10 cellular contexts compared by ENCODE assay signal in genomic region chr12:2163172-2163927, GRCh38.
A peak's percentile ranks its signal among the peaks of the same experiment; 100 is the strongest.
DNase-seq lines count a peak whose midpoint lies in the region; ATAC-seq and TF ChIP-seq lines count a peak whose summit lies in the region.
"Had no signal": no experiment of that assay in that cellular context is flagged by ENCODE, and none has a peak within 500 bp of the region (broad histone marks: within the 10 kb centered on the region; RNA-seq: fewer than 3 reads in every experiment).

No MANE protein-coding gene starts in this region.

- peaks cover 19% of the 10 kb centered on the region for H3K9me3 Mint-ChIP-seq in activated CD4-positive, alpha-beta T cell treated with anti-CD3 and anti-CD28 coated beads, Interleukin-2, amount 10 ng/mL, durations not matched to agents 7 days and 5 days
- H3K9me3 Mint-ChIP-seq in CD4-positive, alpha-beta T cell: peaks cover 20% of the 10 kb centered on the region

- no peaks in the 10 kb centered on the region for H4K20me1 ChIP-seq in osteoblast (ENCODE audit: insufficient read depth, low read length)

- H3K4me1 ChIP-seq in ACC112 (ENCODE audit: control insufficient read depth, insufficient read depth, low read length, unreplicated experiment) (peaks cover 24% of the 10 kb centered on the region), osteoblast (ENCODE audit: insufficient read depth, low read length) (peaks cover 33% of the 10 kb centered on the region)
- H3K4me1 ChIP-seq: A549 had no signal

- TF ChIP-seq CTCF in VCaP (conservative IDR thresholded peaks at IDR 0.05) (no peak), osteoblast (IDR thresholded peaks at IDR 0.05; ENCODE audit: extremely low read depth, low read depth, low read length) (no peak)
- no peak for TF ChIP-seq CTCF in CD4-positive, alpha-beta T cell (IDR thresholded peaks at IDR 0.05)

- H3K36me3 ChIP-seq in ACC112 (ENCODE audit: insufficient read depth, low read length) (peaks cover 4% of the 10 kb centered on the region; the same call in 1 of the 2 replicates), osteoblast (ENCODE audit: insufficient read depth, low read length) (no peaks in the 10 kb centered on the region)

- H3K79me2 ChIP-seq in ACC112 (ENCODE audit: control insufficient read depth, insufficient read depth, low read length, unreplicated experiment) (no peaks in the 10 kb centered on the region), osteoblast (ENCODE audit: insufficient read depth, low read length) (peaks cover 19% of the 10 kb centered on the region)

- DNase-seq in Right ventricle myocardium inferior (ENCODE audit: missing footprints) (peak; percentile 93), osteoblast (ENCODE audit: insufficient read length, low spot score, missing footprints) (peak; percentile 93), MV-4-11 (lab: John Stamatoyannopoulos, UW) (no peak)
- no peak for DNase-seq in activated CD4-positive, alpha-beta T cell treated with anti-CD3 and anti-CD28 coated beads, Interleukin-2, amount 10 ng/mL, durations not matched to agents 7 days and 5 days
- DNase-seq in CD4-positive, alpha-beta T cell: no peak
- DNase-seq: NCI-H187 treated with DMSO at 0.1 percent for 48 hours had no signal

- no peaks in the 10 kb centered on the region for H3K36me3 Mint-ChIP-seq in activated CD4-positive, alpha-beta T cell treated with anti-CD3 and anti-CD28 coated beads, Interleukin-2, amount 10 ng/mL, durations not matched to agents 7 days and 5 days (ENCODE audit: low read depth)
- H3K36me3 Mint-ChIP-seq in CD4-positive, alpha-beta T cell (ENCODE audit: low read depth): no peaks in the 10 kb centered on the region

- H3K27ac ChIP-seq in ACC112 (ENCODE audit: low read depth, low read length) (peak overlapping the region; percentile 84), VCaP (peak overlapping the region; percentile 94), osteoblast (ENCODE audit: low read depth, low read length) (peak overlapping the region; percentile 85)
- H3K27ac ChIP-seq in CD4-positive, alpha-beta T cell (ENCODE audit: low read depth, low read length): no peak overlapping the region
- H3K27ac ChIP-seq: A549 had no signal

- H2AFZ ChIP-seq in ACC112 (ENCODE audit: low read length, unreplicated experiment) (peak overlapping the region; percentile 10), osteoblast (ENCODE audit: low read length) (no peak overlapping the region)

- peaks cover 2% of the 10 kb centered on the region for H3K9me3 ChIP-seq in osteoblast (ENCODE audit: low read depth, low read length)
- H3K9me3 ChIP-seq in CD4-positive, alpha-beta T cell (ENCODE audit: control insufficient read depth, low read length): peaks cover 25% of the 10 kb centered on the region

- no peaks in the 10 kb centered on the region for H3K4me1 Mint-ChIP-seq in activated CD4-positive, alpha-beta T cell treated with anti-CD3 and anti-CD28 coated beads, Interleukin-2, amount 10 ng/mL, durations not matched to agents 7 days and 5 days
- no peaks in the 10 kb centered on the region for H3K4me1 Mint-ChIP-seq in CD4-positive, alpha-beta T cell (ENCODE audit: low read depth)

- intact Hi-C loops in Right ventricle myocardium inferior (cut with DNase I): loop anchor here (5.0 kb wide), 1 partner anchor 36 kb away; no protein-coding TSS in a partner anchor
- intact Hi-C loops in CD4-positive, alpha-beta T cell (cut with DNase I, micrococcal nuclease): no loop called here

- no peak overlapping the region for H3K4me3 Mint-ChIP-seq in activated CD4-positive, alpha-beta T cell treated with anti-CD3 and anti-CD28 coated beads, Interleukin-2, amount 10 ng/mL, durations not matched to agents 7 days and 5 days
- H3K4me3 Mint-ChIP-seq in CD4-positive, alpha-beta T cell: no peak overlapping the region

- H3K27me3 ChIP-seq in ACC112 (ENCODE audit: insufficient read depth, low read length) (no peaks in the 10 kb centered on the region), osteoblast (ENCODE audit: insufficient read depth, low read length) (no peaks in the 10 kb centered on the region)
- no peaks in the 10 kb centered on the region for H3K27me3 ChIP-seq in CD4-positive, alpha-beta T cell (ENCODE audit: control insufficient read depth, insufficient read depth, low read length)

- H3K4me3 ChIP-seq in ACC112 (ENCODE audit: low read depth, low read length) (peak overlapping the region; percentile 10), osteoblast (ENCODE audit: insufficient read depth, low read length) (no peak overlapping the region)
- H3K4me3 ChIP-seq: A549 had no signal

- no peak overlapping the region for H3K27ac Mint-ChIP-seq in activated CD4-positive, alpha-beta T cell treated with anti-CD3 and anti-CD28 coated beads, Interleukin-2, amount 10 ng/mL, durations not matched to agents 7 days and 5 days
- H3K27ac Mint-ChIP-seq in CD4-positive, alpha-beta T cell: no peak overlapping the region

- H3K4me2 ChIP-seq in osteoblast (ENCODE audit: insufficient read depth, low read length): peak overlapping the region; percentile 56
- H3K4me2 ChIP-seq: A549 had no signal

- POLR2A ChIA-PET in activated CD4-positive, alpha-beta T cell treated with anti-CD3 and anti-CD28 coated beads, Interleukin-2, amount 10 ng/mL, durations not matched to agents 7 days and 5 days (lab: Charles Lee): no interaction called here
- POLR2A ChIA-PET in CD4-positive, alpha-beta T cell (lab: Charles Lee): no interaction called here

- peaks cover 6% of the 10 kb centered on the region for H3K27me3 Mint-ChIP-seq in activated CD4-positive, alpha-beta T cell treated with anti-CD3 and anti-CD28 coated beads, Interleukin-2, amount 10 ng/mL, durations not matched to agents 7 days and 5 days
- H3K27me3 Mint-ChIP-seq in CD4-positive, alpha-beta T cell: peaks cover 11% of the 10 kb centered on the region

- CTCF ChIA-PET in activated CD4-positive, alpha-beta T cell treated with anti-CD3 and anti-CD28 coated beads, Interleukin-2, amount 10 ng/mL, durations not matched to agents 7 days and 5 days (lab: Charles Lee): no interaction called here
- CTCF ChIA-PET in CD4-positive, alpha-beta T cell (lab: Charles Lee): no interaction called here

- ATAC-seq in Right ventricle myocardium inferior (peak; percentile 94), HG03571 (IDR thresholded peaks at IDR 0.05; ENCODE audit: unreplicated experiment) (no peak)
- no peak for ATAC-seq in CD4-positive, alpha-beta T cell (ENCODE audit: poor library complexity)
- ATAC-seq: A549 had no signal

Comparison
In these comparisons a context has a peak if more than half of its experiments do, and no peak if none do; other contexts are left out.
1. DNase-seq: peak in Right ventricle myocardium inferior (single experiment) and osteoblast (single experiment); none in MV-4-11 (single experiment), activated CD4-positive, alpha-beta T cell treated with anti-CD3 and anti-CD28 coated beads, Interleukin-2, amount 10 ng/mL, durations not matched to agents 7 days and 5 days (single experiment) and CD4-positive, alpha-beta T cell (0 of 10).